Comparison of ENCODE assay signal across 2 cellular contexts in the genomic region with DNA sequence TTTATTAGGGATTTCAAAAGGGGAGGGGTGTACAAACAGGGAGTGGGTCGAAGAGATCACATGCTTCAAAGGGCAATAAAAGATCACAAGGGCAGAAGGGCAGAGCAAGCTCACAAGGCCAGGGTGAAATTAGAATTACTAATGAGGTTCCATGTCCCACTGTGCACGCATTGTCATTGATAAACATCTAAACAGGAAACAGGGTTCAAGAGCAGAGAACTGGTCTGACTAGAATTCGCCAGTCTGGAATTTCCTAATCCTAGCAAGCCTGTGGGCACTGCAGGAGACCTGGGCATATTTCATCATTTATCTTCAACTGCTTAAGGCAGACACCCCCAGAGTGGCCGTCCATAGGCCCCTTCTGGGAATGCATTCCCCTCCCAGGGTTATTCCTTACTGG.
TF ChIP-seq lines count a peak whose summit lies in the region.

No MANE protein-coding gene starts in this region.

TF ChIP-seq in H1, 55 proteins besides CTCF, POLR2A, EP300 and RAD21 (continued from another document):
- TF ChIP-seq CEBPB (IDR thresholded peaks at IDR 0.05; ENCODE audit: low read depth, low read length), result peak; percentile 91
- TF ChIP-seq RNF2 (IDR thresholded peaks at IDR 0.05; ENCODE audit: borderline replicate concordance, low read depth, low read length, missing control alignments, poor library complexity, severe bottlenecking), result no peak
- peak; percentile 54; the same call in 1 of the 2 replicates for TF ChIP-seq TEAD4 (IDR thresholded peaks at IDR 0.05; ENCODE audit: low read depth, low read length)
- no peak for TF ChIP-seq CBX5 (IDR thresholded peaks at IDR 0.05; ENCODE audit: low read depth, low read length)
- TF ChIP-seq, protein P1, sequence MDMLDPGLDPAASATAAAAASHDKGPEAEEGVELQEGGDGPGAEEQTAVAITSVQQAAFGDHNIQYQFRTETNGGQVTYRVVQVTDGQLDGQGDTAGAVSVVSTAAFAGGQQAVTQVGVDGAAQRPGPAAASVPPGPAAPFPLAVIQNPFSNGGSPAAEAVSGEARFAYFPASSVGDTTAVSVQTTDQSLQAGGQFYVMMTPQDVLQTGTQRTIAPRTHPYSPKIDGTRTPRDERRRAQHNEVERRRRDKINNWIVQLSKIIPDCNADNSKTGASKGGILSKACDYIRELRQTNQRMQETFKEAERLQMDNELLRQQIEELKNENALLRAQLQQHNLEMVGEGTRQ (IDR thresholded peaks at IDR 0.05; ENCODE audit: low read length), result 0 out of 2 replicates have a peak, but pooled peaks have one; percentile 7
- TF ChIP-seq BCL11A (IDR thresholded peaks at IDR 0.05; ENCODE audit: low read depth in 2 of 2, low read length in 2 of 2), result peak in 1 of 2 experiments; percentile 84
- no peak for TF ChIP-seq SAP30 (IDR thresholded peaks at IDR 0.05; ENCODE audit: insufficient read depth, insufficient replicate concordance, low read length)
- peak; percentile 22; the same call in 1 of the 2 replicates for TF ChIP-seq JUND (IDR thresholded peaks at IDR 0.05; ENCODE audit: low read length)
- no peak for TF ChIP-seq GTF2F1 (IDR thresholded peaks at IDR 0.05; ENCODE audit: borderline replicate concordance, low read depth, low read length)
- TF ChIP-seq, protein P2, sequence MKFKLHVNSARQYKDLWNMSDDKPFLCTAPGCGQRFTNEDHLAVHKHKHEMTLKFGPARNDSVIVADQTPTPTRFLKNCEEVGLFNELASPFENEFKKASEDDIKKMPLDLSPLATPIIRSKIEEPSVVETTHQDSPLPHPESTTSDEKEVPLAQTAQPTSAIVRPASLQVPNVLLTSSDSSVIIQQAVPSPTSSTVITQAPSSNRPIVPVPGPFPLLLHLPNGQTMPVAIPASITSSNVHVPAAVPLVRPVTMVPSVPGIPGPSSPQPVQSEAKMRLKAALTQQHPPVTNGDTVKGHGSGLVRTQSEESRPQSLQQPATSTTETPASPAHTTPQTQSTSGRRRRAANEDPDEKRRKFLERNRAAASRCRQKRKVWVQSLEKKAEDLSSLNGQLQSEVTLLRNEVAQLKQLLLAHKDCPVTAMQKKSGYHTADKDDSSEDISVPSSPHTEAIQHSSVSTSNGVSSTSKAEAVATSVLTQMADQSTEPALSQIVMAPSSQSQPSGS (IDR thresholded peaks at IDR 0.05; ENCODE audit: low read length), result peak; percentile 53; the same call in 1 of the 2 replicates
- TF ChIP-seq CHD2 (IDR thresholded peaks at IDR 0.05; ENCODE audit: low read length), result no peak
- TF ChIP-seq SUZ12 (IDR thresholded peaks at IDR 0.05; ENCODE audit: low read length), result no peak
- TF ChIP-seq POU5F1 (IDR thresholded peaks at IDR 0.05; ENCODE audit: low read depth, low read length), result peak; percentile 74; the same call in 1 of the 2 replicates
- no peak for TF ChIP-seq SRF (IDR thresholded peaks at IDR 0.05; ENCODE audit: low read depth, low read length)
- TF ChIP-seq TBP (IDR thresholded peaks at IDR 0.05; ENCODE audit: low read depth, low read length), result no peak
- 0 out of 2 replicates have a peak, but pooled peaks have one; percentile 33 for TF ChIP-seq ATF3 (IDR thresholded peaks at IDR 0.05; ENCODE audit: insufficient read depth, low read depth, low read length)
- no peak for TF ChIP-seq JUN (IDR thresholded peaks at IDR 0.05; ENCODE audit: low read depth, low read length)
- 0 out of 2 replicates have a peak, but pooled peaks have one; percentile 64 for TF ChIP-seq RXRA (IDR thresholded peaks at IDR 0.05; ENCODE audit: insufficient read depth, low read depth, low read length)

TF ChIP-seq in GM12891, 5 proteins besides CTCF, POLR2A, EP300 and RAD21 (continued from another document):
- TF ChIP-seq POU2F2 (IDR thresholded peaks at IDR 0.05; ENCODE audit: low read depth, low read length) (no peak), TAF1 (IDR thresholded peaks at IDR 0.05; ENCODE audit: low read depth, low read length) (no peak)
